33 cellular contexts compared by ENCODE assay signal in genomic region chr10:92855560-92855959, GRCh38.
"Had no signal": no experiment of that assay in that cellular context is flagged by ENCODE, and none has a peak within 500 bp of the region (broad histone marks: within the 10 kb centered on the region; RNA-seq: fewer than 3 reads in every experiment).

No MANE protein-coding gene starts in this region.

- H3K4me1 Mint-ChIP-seq: activated CD4-positive, alpha-beta T cell treated with anti-CD3 and anti-CD28 coated beads, Interleukin-2, amount 10 ng/mL, durations not matched to agents 24 days and 14 days; activated CD8-positive, alpha-beta memory T cell treated with anti-CD3 and anti-CD28 coated beads, Interleukin-2, amount 10 ng/mL, durations not matched to agents 7 days and 5 days; activated naive CD8-positive, alpha-beta T cell treated with anti-CD3 and anti-CD28 coated beads, Interleukin-2, amount 10 ng/mL, durations not matched to agents 7 days and 5 days; brain; endodermal cell had no signal

- H3K27ac ChIP-seq: ascending aorta, breast epithelium, cardiac muscle cell, esophagus squamous epithelium, heart left ventricle had no signal

- H3K36me3 ChIP-seq: ascending aorta, breast epithelium, cardiac muscle cell, esophagus squamous epithelium, heart left ventricle had no signal

- H3K27me3 Mint-ChIP-seq: activated CD4-positive, alpha-beta memory T cell treated with anti-CD3 and anti-CD28 coated beads for 36 hours; activated CD4-positive, alpha-beta T cell treated with anti-CD3 and anti-CD28 coated beads for 36 hours; activated CD4-positive, alpha-beta T cell treated with anti-CD3 and anti-CD28 coated beads, Interleukin-2, amount 10 ng/mL, durations not matched to agents 24 days and 14 days; activated CD8-positive, alpha-beta memory T cell treated with anti-CD3 and anti-CD28 coated beads, Interleukin-2, amount 10 ng/mL, durations not matched to agents 7 days and 5 days; activated naive CD8-positive, alpha-beta T cell treated with anti-CD3 and anti-CD28 coated beads, Interleukin-2, amount 10 ng/mL, durations not matched to agents 7 days and 5 days; brain; T-cell had no signal

- ATAC-seq: activated CD4-positive, alpha-beta T cell treated with anti-CD3 and anti-CD28 coated beads for 36 hours; activated CD8-positive, alpha-beta memory T cell treated with anti-CD3 and anti-CD28 coated beads, Interleukin-2, amount 10 ng/mL, durations not matched to agents 7 days and 5 days; activated CD8-positive, alpha-beta T cell treated with anti-CD3 and anti-CD28 coated beads, Interleukin-2, amount 10 ng/mL, durations not matched to agents 7 days and 5 days; activated naive CD4-positive, alpha-beta T cell treated with anti-CD3 and anti-CD28 coated beads, Interleukin-2, amount 50 U/mL, for 72 hours; heart left ventricle; T-cell had no signal

- H3K4me1 ChIP-seq: ascending aorta, breast epithelium, esophagus squamous epithelium, heart left ventricle had no signal

- DNase-seq: activated CD4-positive, alpha-beta memory T cell treated with anti-CD3 and anti-CD28 coated beads for 36 hours; activated CD4-positive, alpha-beta T cell treated with anti-CD3 and anti-CD28 coated beads for 36 hours; activated CD4-positive, CD25-positive, alpha-beta regulatory T cell; activated CD4-positive, CD25-positive, alpha-beta regulatory T cell treated with anti-CD3 and anti-CD28 coated beads, Interleukin-2, amount 50 U/mL, for 72 hours; activated CD8-positive, alpha-beta memory T cell treated with anti-CD3 and anti-CD28 coated beads, Interleukin-2, amount 10 ng/mL, durations not matched to agents 7 days and 5 days; activated CD8-positive, alpha-beta memory T cell treated with anti-CD3 and anti-CD28 coated beads, Interleukin-2, amount 50 U/mL, for 4 hours; activated CD8-positive, alpha-beta T cell treated with anti-CD3 and anti-CD28 coated beads, Interleukin-2, amount 10 ng/mL, durations not matched to agents 7 days and 5 days; activated effector memory CD4-positive, alpha-beta T cell treated with anti-CD3 and anti-CD28 coated beads, Interleukin-2, amount 50 U/mL, for 16 hours; activated naive CD4-positive, alpha-beta T cell treated with anti-CD3 and anti-CD28 coated beads for 36 hours; activated naive CD8-positive, alpha-beta T cell treated with anti-CD3 and anti-CD28 coated beads, Interleukin-2, amount 10 ng/mL, durations not matched to agents 7 days and 5 days; activated T-cell treated with anti-CD3 and anti-CD28 coated beads, Interleukin-2, amount 50 U/mL, for 1 hour; activated T-cell treated with anti-CD3 and anti-CD28 coated beads, Interleukin-2, amount 50 U/mL, for 48 hours; central memory CD4-positive, alpha-beta T cell; cortex of kidney; effector memory CD4-positive, alpha-beta T cell; endodermal cell; esophagus squamous epithelium; foreskin melanocyte; glutamatergic neuron; heart left ventricle; SW 1271; T-cell; T1000 had no signal

- H3K27me3 ChIP-seq: ascending aorta, breast epithelium, cardiac muscle cell, heart left ventricle had no signal

- H3K27ac Mint-ChIP-seq: activated CD4-positive, alpha-beta memory T cell treated with anti-CD3 and anti-CD28 coated beads for 36 hours; activated CD4-positive, alpha-beta T cell treated with anti-CD3 and anti-CD28 coated beads for 36 hours; activated CD4-positive, alpha-beta T cell treated with anti-CD3 and anti-CD28 coated beads, Interleukin-2, amount 10 ng/mL, durations not matched to agents 24 days and 14 days; activated CD8-positive, alpha-beta memory T cell treated with anti-CD3 and anti-CD28 coated beads, Interleukin-2, amount 10 ng/mL, durations not matched to agents 7 days and 5 days; activated CD8-positive, alpha-beta T cell treated with anti-CD3 and anti-CD28 coated beads, Interleukin-2, amount 10 ng/mL, durations not matched to agents 7 days and 5 days; activated naive CD4-positive, alpha-beta T cell treated with anti-CD3 and anti-CD28 coated beads for 36 hours; activated naive CD4-positive, alpha-beta T cell treated with anti-CD3 and anti-CD28 coated beads, Interleukin-2, amount 50 U/mL, for 72 hours; activated naive CD8-positive, alpha-beta T cell treated with anti-CD3 and anti-CD28 coated beads, Interleukin-2, amount 10 ng/mL, durations not matched to agents 7 days and 5 days; activated T-helper 1 cell treated with anti-CD3 and anti-CD28 coated beads, Interleukin-12 subunit alpha, Interleukin-12 subunit beta, Interleukin-2, Interleukin-4 antibody, amounts not matched to agents 30 ng/mL and 10 ng/mL and 1 ng/mL, durations not matched to agents 14 hours and 24 hours and 36 hours; activated T-helper 2 cell treated with anti-CD3 and anti-CD28 coated beads, Interferon-gamma antibody, Interleukin-2, Interleukin-4, amounts not matched to agents 10 μg/mL and 5 μg/mL and 100 μg/mL, durations not matched to agents 14 hours and 24 hours and 36 hours; brain; endodermal cell; T-cell; T-helper 1 cell treated with Interleukin-12 subunit alpha and Interleukin-12 subunit beta and Interleukin-4 antibody, amounts not matched to agents 30 μg/mL and 1 μg/mL, for 36 hours; T-helper 2 cell treated with Interferon-gamma antibody and Interleukin-4, amounts not matched to agents 5 μg/mL and 100 μg/mL, for 36 hours had no signal

- H3K4me3 Mint-ChIP-seq: activated CD4-positive, alpha-beta memory T cell treated with anti-CD3 and anti-CD28 coated beads for 36 hours; activated CD4-positive, alpha-beta T cell treated with anti-CD3 and anti-CD28 coated beads for 36 hours; activated CD4-positive, alpha-beta T cell treated with anti-CD3 and anti-CD28 coated beads, Interleukin-2, amount 10 ng/mL, durations not matched to agents 24 days and 14 days; activated CD8-positive, alpha-beta memory T cell treated with anti-CD3 and anti-CD28 coated beads, Interleukin-2, amount 10 ng/mL, durations not matched to agents 7 days and 5 days; activated CD8-positive, alpha-beta T cell treated with anti-CD3 and anti-CD28 coated beads, Interleukin-2, amount 10 ng/mL, durations not matched to agents 7 days and 5 days; activated naive CD4-positive, alpha-beta T cell treated with anti-CD3 and anti-CD28 coated beads for 36 hours; activated naive CD8-positive, alpha-beta T cell treated with anti-CD3 and anti-CD28 coated beads, Interleukin-2, amount 10 ng/mL, durations not matched to agents 7 days and 5 days; activated T-helper 1 cell treated with anti-CD3 and anti-CD28 coated beads, Interleukin-12 subunit alpha, Interleukin-12 subunit beta, Interleukin-2, Interleukin-4 antibody, amounts not matched to agents 30 ng/mL and 10 ng/mL and 1 ng/mL, durations not matched to agents 14 hours and 24 hours and 36 hours; brain; endodermal cell; T-cell; T-helper 1 cell treated with Interleukin-12 subunit alpha and Interleukin-12 subunit beta and Interleukin-4 antibody, amounts not matched to agents 30 μg/mL and 1 μg/mL, for 36 hours; T-helper 2 cell treated with Interferon-gamma antibody and Interleukin-4, amounts not matched to agents 5 μg/mL and 100 μg/mL, for 36 hours had no signal

- H3K4me3 ChIP-seq: ascending aorta, breast epithelium, cardiac muscle cell, esophagus squamous epithelium, heart left ventricle had no signal
